Comparison of ENCODE assay signal across 8 cellular contexts in genomic region chr3:126084667-126085180, GRCh38. TPM values are rescaled to one million over a fixed set of nuclear protein-coding genes. Genes with fewer than 3 reads are reported as not detected.
DNase-seq lines count a peak whose midpoint lies in the region; ATAC-seq and TF ChIP-seq lines count a peak whose summit lies in the region.

No MANE protein-coding gene starts in this region.

- H3K4me3 ChIP-seq in BJ (ENCODE audit: low read depth, low read length) (peak overlapping the region; percentile 65), LNCaP clone FGC (ENCODE audit: low read depth, low read length) (peak overlapping the region; percentile 70), coronary artery (peak overlapping the region; percentile 94)

- H3K9me3 Mint-ChIP-seq in natural killer cell = no peaks in the 10 kb centered on the region

- no peak for ATAC-seq in natural killer cell

- peak overlapping the region; percentile 85 for H3K4me3 Mint-ChIP-seq in natural killer cell

- H3K27ac ChIP-seq in coronary artery = peak overlapping the region; percentile 89 to 94

- POLR2A ChIA-PET in BJ (lab: Charles Lee) = no interaction called here

- intact Hi-C loops in natural killer cell (cut with micrococcal nuclease) = loop anchor here (2.0 kb wide), 1 partner anchor 168 kb away; no protein-coding TSS in a partner anchor

- CTCF ChIA-PET in BJ (lab: Yijun Ruan, JAX) = interaction anchor here (0.8 to 1.3 kb wide), 3 partner anchors 11 to 113 kb away, joined by 3 to 6 read pairs (median 6); no protein-coding TSS in a partner anchor

- TF ChIP-seq CTCF in BJ (IDR thresholded peaks at IDR 0.05; ENCODE audit: insufficient read depth, low read depth, low read length) (no peak), LNCaP clone FGC (IDR thresholded peaks at IDR 0.05; ENCODE audit: control insufficient read depth, extremely low read depth, insufficient read depth) (no peak), coronary artery (IDR thresholded peaks at IDR 0.05) (no peak), natural killer cell (IDR thresholded peaks at IDR 0.05) (no peak)

- no peaks in the 10 kb centered on the region for H3K36me3 Mint-ChIP-seq in natural killer cell

- H3K4me1 Mint-ChIP-seq in natural killer cell = peaks cover 22 to 31% of the 10 kb centered on the region in 2 donors

- H3K27ac Mint-ChIP-seq in natural killer cell = peak overlapping the region; percentile 66 to 84

- no peaks in the 10 kb centered on the region for H3K36me3 ChIP-seq in BJ (ENCODE audit: control insufficient read depth, insufficient read depth, low read length)

- no peaks in the 10 kb centered on the region for H3K27me3 ChIP-seq in BJ (ENCODE audit: control insufficient read depth, insufficient read depth, low read length)

- H3K27me3 Mint-ChIP-seq in natural killer cell (ENCODE audit: low read depth in 2 of 2) = no peaks in the 10 kb centered on the region

- no peak for DNase-seq in BJ (ENCODE audit: low read depth)
- DNase-seq in LNCaP clone FGC (ENCODE audit: low read depth) = no peak
- no peak for DNase-seq in coronary artery (ENCODE audit: low spot score)
- no peak for DNase-seq in natural killer cell
- no peak for DNase-seq in NCI-H345 treated with DMSO at 0.1 percent for 48 hours (lab: John Stamatoyannopoulos, UW; ENCODE audit: unreplicated experiment)
- DNase-seq in NCI-H226 = no peak
- DNase-seq in anterior cingulate cortex (lab: John Stamatoyannopoulos, UW) = no peak
- DNase-seq in HuH-7 (ENCODE audit: low spot score) = no peak

RNA-seq across cellular contexts. Expression of gene SLC41A3, which starts 0.8 kb away (rescaled TPM):
- polyA plus RNA-seq in BJ (2011; rRNA removed) = 46.5 and 70.8 TPM in 2 replicates
- 31.6 and 44.4 TPM in 2 replicates for polyA minus RNA-seq in BJ (2011; rRNA and poly(A)+ RNA removed)
- 10 to 100 TPM; 24.2 to 29.6 (median 27.1) TPM for total RNA-seq in natural killer cell
